20 cellular contexts compared by ENCODE assay signal in genomic region chr16:27701381-27701780, GRCh38.
"Had no signal": no experiment of that assay in that cellular context is flagged by ENCODE, and none has a peak within 500 bp of the region (broad histone marks: within the 10 kb centered on the region; RNA-seq: fewer than 3 reads in every experiment).

No MANE protein-coding gene starts in this region.

- H3K36me3 Mint-ChIP-seq: activated CD8-positive, alpha-beta memory T cell treated with anti-CD3 and anti-CD28 coated beads, Interleukin-2, amount 10 ng/mL, durations not matched to agents 7 days and 5 days; activated naive CD8-positive, alpha-beta T cell treated with anti-CD3 and anti-CD28 coated beads, Interleukin-2, amount 10 ng/mL, durations not matched to agents 7 days and 5 days had no signal

- H3K4me3 Mint-ChIP-seq: activated CD8-positive, alpha-beta memory T cell treated with anti-CD3 and anti-CD28 coated beads, Interleukin-2, amount 10 ng/mL, durations not matched to agents 7 days and 5 days; activated naive CD8-positive, alpha-beta T cell treated with anti-CD3 and anti-CD28 coated beads, Interleukin-2, amount 10 ng/mL, durations not matched to agents 7 days and 5 days; naive thymus-derived CD8-positive, alpha-beta T cell; stimulated activated naive B cell treated with anti-CD40 and anti-IgM and Interleukin-4, amounts not matched to agents 10 μg/mL and 1 μg/mL and 100 μg/mL, for 72 hours had no signal

- DNase-seq: activated CD4-positive, alpha-beta T cell treated with anti-CD3 and anti-CD28 coated beads for 1 hour; activated CD4-positive, alpha-beta T cell treated with anti-CD3 and anti-CD28 coated beads, Interleukin-2, amount 50 U/mL, for 48 hours; activated CD8-positive, alpha-beta memory T cell treated with anti-CD3 and anti-CD28 coated beads, Interleukin-2, amount 10 ng/mL, durations not matched to agents 7 days and 5 days; activated naive CD4-positive, alpha-beta T cell treated with Interleukin-2 at 50 U/mL for 16 hours; activated naive CD8-positive, alpha-beta T cell treated with anti-CD3 and anti-CD28 coated beads, Interleukin-2, amount 10 ng/mL, durations not matched to agents 7 days and 5 days; body of pancreas; central memory CD4-positive, alpha-beta T cell; kidney glomerular epithelial cell; mesenchymal stem cell; naive thymus-derived CD8-positive, alpha-beta T cell; psoas muscle; stimulated activated naive B cell treated with anti-CD40 and anti-IgM and Interleukin-4, amounts not matched to agents 10 μg/mL and 1 μg/mL and 100 μg/mL, for 72 hours; SW 1271; T-helper 2 cell; transverse colon had no signal

- H3K27ac ChIP-seq: body of pancreas, coronary artery, psoas muscle, right lobe of liver, transverse colon, vagina, VCaP had no signal

- H3K9me3 ChIP-seq: body of pancreas, psoas muscle, right lobe of liver, transverse colon, vagina had no signal

- H3K27me3 Mint-ChIP-seq: activated CD8-positive, alpha-beta memory T cell treated with anti-CD3 and anti-CD28 coated beads, Interleukin-2, amount 10 ng/mL, durations not matched to agents 7 days and 5 days; activated naive CD8-positive, alpha-beta T cell treated with anti-CD3 and anti-CD28 coated beads, Interleukin-2, amount 10 ng/mL, durations not matched to agents 7 days and 5 days; naive thymus-derived CD8-positive, alpha-beta T cell; stimulated activated naive B cell treated with anti-CD40 and anti-IgM and Interleukin-4, amounts not matched to agents 10 μg/mL and 1 μg/mL and 100 μg/mL, for 72 hours had no signal

- H3K36me3 ChIP-seq: right lobe of liver had no signal

- H3K27me3 ChIP-seq: body of pancreas, right lobe of liver, transverse colon, vagina had no signal

- H3K9me3 Mint-ChIP-seq: activated naive CD8-positive, alpha-beta T cell treated with anti-CD3 and anti-CD28 coated beads, Interleukin-2, amount 10 ng/mL, durations not matched to agents 7 days and 5 days; naive thymus-derived CD8-positive, alpha-beta T cell had no signal

- H3K4me3 ChIP-seq: body of pancreas, coronary artery, psoas muscle, right lobe of liver, transverse colon, vagina had no signal

- H3K4me1 Mint-ChIP-seq: activated CD8-positive, alpha-beta memory T cell treated with anti-CD3 and anti-CD28 coated beads, Interleukin-2, amount 10 ng/mL, durations not matched to agents 7 days and 5 days; activated naive CD8-positive, alpha-beta T cell treated with anti-CD3 and anti-CD28 coated beads, Interleukin-2, amount 10 ng/mL, durations not matched to agents 7 days and 5 days; naive thymus-derived CD8-positive, alpha-beta T cell; stimulated activated naive B cell treated with anti-CD40 and anti-IgM and Interleukin-4, amounts not matched to agents 10 μg/mL and 1 μg/mL and 100 μg/mL, for 72 hours had no signal

- H3K4me1 ChIP-seq: body of pancreas, psoas muscle, right lobe of liver, transverse colon, vagina had no signal

- H3K27ac Mint-ChIP-seq: activated CD8-positive, alpha-beta memory T cell treated with anti-CD3 and anti-CD28 coated beads, Interleukin-2, amount 10 ng/mL, durations not matched to agents 7 days and 5 days; activated naive CD8-positive, alpha-beta T cell treated with anti-CD3 and anti-CD28 coated beads, Interleukin-2, amount 10 ng/mL, durations not matched to agents 7 days and 5 days; naive thymus-derived CD8-positive, alpha-beta T cell; stimulated activated naive B cell treated with anti-CD40 and anti-IgM and Interleukin-4, amounts not matched to agents 10 μg/mL and 1 μg/mL and 100 μg/mL, for 72 hours had no signal

- FAIRE-seq: frontal cortex had no signal
